ENCODE assay signal across 12 cellular contexts in genomic region chr17:59357219-59357699, GRCh38. TPM values are rescaled to one million over a fixed set of nuclear protein-coding genes. Genes with fewer than 3 reads are reported as not detected.
DNase-seq lines count a peak whose midpoint lies in the region; TF ChIP-seq lines count a peak whose summit lies in the region.
"Had no signal": no experiment of that assay in that cellular context is flagged by ENCODE, and none has a peak within 500 bp of the region (broad histone marks: within the 10 kb centered on the region; RNA-seq: fewer than 3 reads in every experiment).

No MANE protein-coding gene starts in this region.

- peaks cover 20% of the 10 kb centered on the region for H3K79me1 ChIP-seq in mesenchymal stem cell (replicated peaks; ENCODE audit: low read length, poor library complexity, severe bottlenecking)

- H2BK12ac ChIP-seq in mesenchymal stem cell (ENCODE audit: low read length in 2 of 2) = no peak overlapping the region

- H3K27ac ChIP-seq in mesenchymal stem cell (ENCODE audit: low read length, poor library complexity, severe bottlenecking) = peak overlapping the region; percentile 53
- H3K27ac ChIP-seq in stomach smooth muscle (ENCODE audit: low read length) = peak overlapping the region; percentile 64

- no peak overlapping the region for H4K8ac ChIP-seq in mesenchymal stem cell (ENCODE audit: low read length)

- no peak overlapping the region for H3K4ac ChIP-seq in mesenchymal stem cell (ENCODE audit: low read depth in 1 of 2, low read length in 2 of 2)

- no peak overlapping the region for H3K4me3 ChIP-seq in mesenchymal stem cell (ENCODE audit: insufficient read depth in 1 of 2, low read depth in 1 of 2, low read length in 2 of 2)
- H3K4me3 ChIP-seq in stomach smooth muscle (ENCODE audit: low read length in 2 of 2) = no peak overlapping the region

- no peak overlapping the region for H2AFZ ChIP-seq in mesenchymal stem cell (ENCODE audit: low read depth, low read length)

- TF ChIP-seq CTCF in GM20000 (IDR thresholded peaks at IDR 0.05; ENCODE audit: extremely low read depth, missing control alignments) = no peak

- H3K4me1 ChIP-seq in mesenchymal stem cell (ENCODE audit: control insufficient read depth, insufficient read depth, low read depth, low read length) (peaks cover 11% of the 10 kb centered on the region), stomach smooth muscle (ENCODE audit: control insufficient read depth, insufficient read depth, low read length) (peaks cover 62% of the 10 kb centered on the region)

- DNase-seq in EL (peak; percentile 62), amniotic epithelial cell (ENCODE audit: low read depth) (peak; percentile 52), mesenchymal stem cell (no peak), C1 segment of cervical spinal cord (lab: John Stamatoyannopoulos, UW) (no peak), iPS-NIHi7 (ENCODE audit: extremely low spot score) (no peak), amniotic stem cell (lab: John Stamatoyannopoulos, UW) (no peak), GM20000 (ENCODE audit: low spot score) (no peak)
- DNase-seq: activated naive CD4-positive, alpha-beta T cell; immature natural killer cell; NCI-H510A treated with DMSO at 0.1 percent for 48 hours; T-helper 9 cell had no signal

- no peak overlapping the region for H3K4me2 ChIP-seq in mesenchymal stem cell (ENCODE audit: low read length, poor library complexity, severe bottlenecking)

- no peak overlapping the region for H2BK15ac ChIP-seq in mesenchymal stem cell (ENCODE audit: low read depth, poor library complexity, severe bottlenecking)

- no peaks in the 10 kb centered on the region for H3K9me3 ChIP-seq in mesenchymal stem cell (ENCODE audit: control insufficient read depth, low read length)
- H3K9me3 ChIP-seq in stomach smooth muscle (ENCODE audit: control insufficient read depth in 2 of 2, low read length in 2 of 2) = no peaks in the 10 kb centered on the region

- H2BK120ac ChIP-seq in mesenchymal stem cell (ENCODE audit: low read depth, low read length) = no peak overlapping the region

- H3K18ac ChIP-seq in mesenchymal stem cell (ENCODE audit: low read depth in 1 of 2, low read length in 2 of 2) = no peak overlapping the region

- H2BK5ac ChIP-seq in mesenchymal stem cell (ENCODE audit: low read depth, low read length, poor library complexity, severe bottlenecking) = peak overlapping the region; percentile 83

- no peak overlapping the region for H4K91ac ChIP-seq in mesenchymal stem cell (ENCODE audit: low read length)

- H3K14ac ChIP-seq in mesenchymal stem cell (ENCODE audit: low read length in 2 of 2) = no peak overlapping the region

- peaks cover 0 to 8% of the 10 kb centered on the region in 2 experiments for H3K27me3 ChIP-seq in mesenchymal stem cell (ENCODE audit: control insufficient read depth in 1 of 2, insufficient read depth in 1 of 2, low read length in 2 of 2)
- H3K27me3 ChIP-seq in stomach smooth muscle (ENCODE audit: control insufficient read depth in 1 of 2, insufficient read depth in 2 of 2, low read length in 2 of 2) = no peaks in the 10 kb centered on the region

- no peak overlapping the region for H3K9ac ChIP-seq in mesenchymal stem cell (ENCODE audit: low read length)
- H3K9ac ChIP-seq in stomach smooth muscle (ENCODE audit: low read length in 2 of 2) = no peak overlapping the region

- no peak overlapping the region for H2AK5ac ChIP-seq in mesenchymal stem cell (ENCODE audit: low read length, severe bottlenecking)

- H3K36me3 ChIP-seq in mesenchymal stem cell (ENCODE audit: control insufficient read depth in 1 of 2, insufficient read depth in 2 of 2, low read depth in 1 of 2, low read length in 2 of 2) (peaks cover 9 to 25% of the 10 kb centered on the region in 2 experiments), stomach smooth muscle (ENCODE audit: control insufficient read depth in 2 of 2, insufficient read depth in 2 of 2, low read length in 2 of 2) (peaks cover 0 to 9% of the 10 kb centered on the region in 2 donors)

- H3K23ac ChIP-seq in mesenchymal stem cell (ENCODE audit: low read length in 2 of 2) = no peak overlapping the region

RNA-seq across cellular contexts. Expression of gene YPEL2, which starts 25.8 kb away (rescaled TPM):
- polyA plus RNA-seq in mesenchymal stem cell (2013, experiment 1 of 2) = 10.5 TPM
- 10.8 TPM for polyA plus RNA-seq in mesenchymal stem cell (2013, experiment 2 of 2)

Comparison
In these comparisons a context has a peak if more than half of its experiments do, and no peak if none do; other contexts are left out.
1. DNase-seq: peak in EL (single experiment) and amniotic epithelial cell (single experiment); none in mesenchymal stem cell (single experiment), C1 segment of cervical spinal cord (0 of 14), iPS-NIHi7 (single experiment), amniotic stem cell (single experiment) and GM20000 (single experiment).